ENCODE assay signal across 1 cellular context in the genomic region with DNA sequence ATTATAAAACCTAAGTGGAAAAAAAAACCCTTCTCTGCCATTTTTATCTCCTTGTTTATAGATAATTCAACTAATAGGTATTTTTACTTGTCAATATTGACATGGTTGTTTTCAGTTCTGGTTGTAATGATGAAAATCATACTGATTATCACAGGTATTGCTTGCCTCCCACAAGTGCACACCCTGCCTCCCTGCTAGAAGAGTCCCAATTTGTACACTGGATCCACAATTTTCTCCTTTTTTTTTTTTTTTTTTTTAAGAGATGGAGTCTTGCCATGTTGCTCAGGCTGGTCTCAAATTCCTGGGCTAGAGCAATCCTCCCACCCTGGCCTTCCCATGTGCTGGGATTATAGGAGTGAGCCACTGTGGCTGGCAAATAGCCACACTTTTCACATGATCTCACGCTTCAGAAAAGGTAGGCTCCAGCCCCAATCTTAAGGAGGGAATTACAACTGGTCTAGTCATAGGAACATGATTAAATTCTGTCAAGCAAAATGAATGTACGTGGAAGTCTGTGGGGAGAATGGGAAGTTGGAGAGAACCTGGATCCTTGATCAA.
TF ChIP-seq lines count a peak whose summit lies in the region.

No MANE protein-coding gene starts in this region.

TF ChIP-seq in Ishikawa, 13 proteins besides CTCF, POLR2A, EP300 and RAD21 (continued from another document):
- TF ChIP-seq, protein P1, sequence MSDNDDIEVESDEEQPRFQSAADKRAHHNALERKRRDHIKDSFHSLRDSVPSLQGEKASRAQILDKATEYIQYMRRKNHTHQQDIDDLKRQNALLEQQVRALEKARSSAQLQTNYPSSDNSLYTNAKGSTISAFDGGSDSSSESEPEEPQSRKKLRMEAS (IDR thresholded peaks at IDR 0.05), result 0 out of 2 replicates have a peak, but pooled peaks have one; percentile 12
